Comparison of ENCODE assay signal across 8 cellular contexts in genomic region chr14:91264151-91265150, GRCh38. TPM values are rescaled to one million over a fixed set of nuclear protein-coding genes. Genes with fewer than 3 reads are reported as not detected.
A peak's percentile ranks its signal among the peaks of the same experiment; 100 is the strongest.
DNase-seq lines count a peak whose midpoint lies in the region; ATAC-seq and TF ChIP-seq lines count a peak whose summit lies in the region.

No MANE protein-coding gene starts in this region.

- H3K4me1 ChIP-seq in breast epithelium (peaks cover 0 to 3% of the 10 kb centered on the region in 2 donors), mesenchymal stem cell (ENCODE audit: control insufficient read depth, insufficient read depth, low read depth, low read length) (peaks cover 14% of the 10 kb centered on the region), upper lobe of right lung (peaks cover 6% of the 10 kb centered on the region)

- no peaks in the 10 kb centered on the region for H3K36me3 Mint-ChIP-seq in MCF 10A (ENCODE audit: insufficient read depth, unreplicated experiment)

- peak overlapping the region; percentile 20 for H4K8ac ChIP-seq in mesenchymal stem cell (ENCODE audit: low read length)

- no peak overlapping the region for H2BK15ac ChIP-seq in mesenchymal stem cell (ENCODE audit: low read depth, poor library complexity, severe bottlenecking)

- H3K27me3 Mint-ChIP-seq in MCF 10A (ENCODE audit: insufficient read depth, unreplicated experiment), result no peaks in the 10 kb centered on the region

- H2BK12ac ChIP-seq in mesenchymal stem cell (ENCODE audit: low read length in 2 of 2), result peak overlapping the region in 1 of 2 experiments; percentile 11

- H2BK5ac ChIP-seq in mesenchymal stem cell (ENCODE audit: low read depth, low read length, poor library complexity, severe bottlenecking), result no peak overlapping the region

- H3K36me3 ChIP-seq in breast epithelium (no peaks in the 10 kb centered on the region), mesenchymal stem cell (ENCODE audit: control insufficient read depth in 1 of 2, insufficient read depth in 2 of 2, low read depth in 1 of 2, low read length in 2 of 2) (no peaks in the 10 kb centered on the region), upper lobe of right lung (no peaks in the 10 kb centered on the region)

- no peak overlapping the region for H4K91ac ChIP-seq in mesenchymal stem cell (ENCODE audit: low read length)

- DNase-seq in breast epithelium (ENCODE audit: low spot score in 2 of 2) (no peak), MCF 10A (ENCODE audit: unreplicated experiment) (no peak), coronary artery (ENCODE audit: low spot score) (no peak), mesenchymal stem cell (no peak), upper lobe of right lung (peak; percentile 75), iPS-NIHi7 (ENCODE audit: extremely low spot score) (no peak), NCI-H510A treated with DMSO at 0.1 percent for 48 hours (lab: John Stamatoyannopoulos, UW) (no peak)

- no peaks in the 10 kb centered on the region for H3K79me1 ChIP-seq in mesenchymal stem cell (replicated peaks; ENCODE audit: low read length, poor library complexity, severe bottlenecking)

- no peak overlapping the region for H3K27ac Mint-ChIP-seq in MCF 10A (ENCODE audit: low read depth, unreplicated experiment)

- peak overlapping the region in 1 of 2 experiments; percentile 54 for H3K18ac ChIP-seq in mesenchymal stem cell (ENCODE audit: low read depth in 1 of 2, low read length in 2 of 2)

- BruUV-seq in MCF 10A (replicated peaks; lab: Mats Ljungman, UMichigan), result no TSS peak

- H3K9me3 ChIP-seq in breast epithelium (no peaks in the 10 kb centered on the region), mesenchymal stem cell (ENCODE audit: control insufficient read depth, low read length) (no peaks in the 10 kb centered on the region), upper lobe of right lung (no peaks in the 10 kb centered on the region)

- H3K4me3 Mint-ChIP-seq in MCF 10A (ENCODE audit: unreplicated experiment), result no peak overlapping the region

- peak overlapping the region; percentile 73 for H2AFZ ChIP-seq in mesenchymal stem cell (ENCODE audit: low read depth, low read length)

- TF ChIP-seq CTCF in breast epithelium (IDR thresholded peaks at IDR 0.05), result no peak
- no peak for TF ChIP-seq CTCF in MCF 10A (IDR thresholded peaks at IDR 0.05; ENCODE audit: unreplicated experiment)
- no peak for TF ChIP-seq CTCF in coronary artery (IDR thresholded peaks at IDR 0.05)
- no peak for TF ChIP-seq CTCF in upper lobe of right lung (IDR thresholded peaks at IDR 0.05)

- intact Hi-C loops in breast epithelium (cut with DNase I; ENCODE audit: low total_unique reads) (no loop called here), MCF 10A (cut with micrococcal nuclease) (no loop called here), upper lobe of right lung (cut with DNase I) (no loop called here)

- no peak for TF ChIP-seq POLR2A in breast epithelium (IDR thresholded peaks at IDR 0.05)

- H3K27ac ChIP-seq in breast epithelium, result no peak overlapping the region
- no peak overlapping the region for H3K27ac ChIP-seq in coronary artery
- no peak overlapping the region for H3K27ac ChIP-seq in mesenchymal stem cell (ENCODE audit: low read length, poor library complexity, severe bottlenecking)
- H3K27ac ChIP-seq in upper lobe of right lung, result peak overlapping the region; percentile 42

- peak overlapping the region; percentile 58 for H3K9ac ChIP-seq in mesenchymal stem cell (ENCODE audit: low read length)

- no peak overlapping the region for H3K4ac ChIP-seq in mesenchymal stem cell (ENCODE audit: low read depth in 1 of 2, low read length in 2 of 2)

- H3K27me3 ChIP-seq in breast epithelium (peaks cover 0 to 4% of the 10 kb centered on the region in 2 donors), mesenchymal stem cell (ENCODE audit: control insufficient read depth in 1 of 2, insufficient read depth in 1 of 2, low read length in 2 of 2) (peaks cover 0 to 20% of the 10 kb centered on the region in 2 experiments), upper lobe of right lung (no peaks in the 10 kb centered on the region)

- H3K4me3 ChIP-seq in breast epithelium, result peak overlapping the region; percentile 35 to 68 (median 44)
- H3K4me3 ChIP-seq in coronary artery, result peak overlapping the region; percentile 73
- H3K4me3 ChIP-seq in mesenchymal stem cell (ENCODE audit: insufficient read depth in 1 of 2, low read depth in 1 of 2, low read length in 2 of 2), result peak overlapping the region; percentile 57 to 67
- peak overlapping the region; percentile 45 for H3K4me3 ChIP-seq in upper lobe of right lung

- CTCF ChIA-PET in MCF 10A (lab: Yijun Ruan, JAX), result interaction anchor here (0.6 to 1.2 kb wide), 5 partner anchors 41 to 478 kb away, joined by 3 to 4 read pairs (median 3); no protein-coding TSS in a partner anchor

- H3K4me2 ChIP-seq in mesenchymal stem cell (ENCODE audit: low read length, poor library complexity, severe bottlenecking), result peak overlapping the region; percentile 91

- no peak overlapping the region for H2AK5ac ChIP-seq in mesenchymal stem cell (ENCODE audit: low read length, severe bottlenecking)

- ATAC-seq in upper lobe of right lung (peak; percentile 72), HG03135 (IDR thresholded peaks at IDR 0.05; ENCODE audit: unreplicated experiment) (no peak)

- no peaks in the 10 kb centered on the region for H3K9me3 Mint-ChIP-seq in MCF 10A (ENCODE audit: unreplicated experiment)

- no peak overlapping the region for H3K14ac ChIP-seq in mesenchymal stem cell (ENCODE audit: low read length in 2 of 2)

- peak overlapping the region; percentile 15 for H2BK120ac ChIP-seq in mesenchymal stem cell (ENCODE audit: low read depth, low read length)

- WGBS in mesenchymal stem cell, result 14% methylated on average over 49 of the region's 69 CpGs

- peaks cover 10% of the 10 kb centered on the region for H3K4me1 Mint-ChIP-seq in MCF 10A (ENCODE audit: insufficient read depth, unreplicated experiment)

- POLR2A ChIA-PET in MCF 10A (lab: Yijun Ruan, JAX), result interaction anchor here (0.9 to 1.2 kb wide), 3 partner anchors 21 to 107 kb away, joined by 3 read pairs; no protein-coding TSS in a partner anchor

- no peak overlapping the region for H3K23ac ChIP-seq in mesenchymal stem cell (ENCODE audit: low read length in 2 of 2)

RNA-seq across cellular contexts. Expression of gene GPR68, which starts 19.9 kb away (rescaled TPM):
- total RNA-seq in breast epithelium (under 1 TPM; 0.32 to 0.66 (median 0.59) TPM), MCF 10A (2022) (0.10 and 0.14 TPM in 2 replicates), upper lobe of right lung (6.3 TPM)
- 0.73 TPM for polyA plus RNA-seq in mesenchymal stem cell (2013, experiment 1 of 2)
- polyA plus RNA-seq in mesenchymal stem cell (2013, experiment 2 of 2), result 0.55 TPM
